In genomic region chr12:53985358-53985899, GRCh38 we compare ENCODE assay signal across 8 cellular contexts. TPM values are rescaled to one million over a fixed set of nuclear protein-coding genes. Genes with fewer than 3 reads are reported as not detected.
A peak's percentile ranks its signal among the peaks of the same experiment; 100 is the strongest.
DNase-seq lines count a peak whose midpoint lies in the region; ATAC-seq, FAIRE-seq and TF ChIP-seq lines count a peak whose summit lies in the region.

No MANE protein-coding gene starts in this region.

- no peaks in the 10 kb centered on the region for H3K36me3 ChIP-seq in RWPE2 (ENCODE audit: low read depth)
- no peaks in the 10 kb centered on the region for H3K36me3 ChIP-seq in hepatocyte (replicated peaks; ENCODE audit: insufficient read depth, low read depth)
- no peaks in the 10 kb centered on the region for H3K36me3 ChIP-seq in small intestine (ENCODE audit: control insufficient read depth in 2 of 2, insufficient read depth in 2 of 2, low read length in 2 of 2)

- H3K4me1 ChIP-seq in RWPE2 (ENCODE audit: insufficient read depth, poor library complexity, severe bottlenecking) (peaks cover 6% of the 10 kb centered on the region), hepatocyte (ENCODE audit: insufficient read depth) (peaks cover 14% of the 10 kb centered on the region), small intestine (ENCODE audit: control insufficient read depth in 2 of 2, insufficient read depth in 1 of 2, low read depth in 1 of 2, low read length in 1 of 2) (peaks cover 3 to 5% of the 10 kb centered on the region in 2 donors)

- H3K9me3 ChIP-seq in RWPE2 (ENCODE audit: severe bottlenecking), result no peaks in the 10 kb centered on the region
- H3K9me3 ChIP-seq in hepatocyte (ENCODE audit: low read depth), result no peaks in the 10 kb centered on the region
- H3K9me3 ChIP-seq in small intestine (ENCODE audit: control insufficient read depth, low read depth), result no peaks in the 10 kb centered on the region

- H3K4me3 ChIP-seq in RWPE2 (ENCODE audit: severe bottlenecking) (peak overlapping the region; percentile 20), hepatocyte (no peak overlapping the region), small intestine (ENCODE audit: low read depth in 1 of 2, low read length in 2 of 2) (peak overlapping the region in 1 of 2 donors; percentile 37)

- DNase-seq in activated CD4-positive, alpha-beta T cell treated with anti-CD3 and anti-CD28 coated beads for 48 hours, result peak; percentile 24
- DNase-seq in activated CD4-positive, alpha-beta T cell treated with anti-CD3 and anti-CD28 coated beads, Interleukin-2, amount 50 U/mL, for 1 hour, result no peak
- DNase-seq in RWPE2 (ENCODE audit: low spot score) (no peak), hepatocyte (ENCODE audit: low spot score) (no peak), small intestine (no peak), amygdala (lab: John Stamatoyannopoulos, UW) (no peak), NCI-H2227 treated with DMSO at 0.1 percent for 48 hours (lab: John Stamatoyannopoulos, UW) (no peak)
- DNase-seq in stimulated activated naive B cell treated with anti-CD40 and anti-IgM and Interleukin-4, amounts not matched to agents 10 μg/mL and 1 μg/mL and 100 μg/mL, for 72 hours, result no peak

- H3K9me2 ChIP-seq in hepatocyte (replicated peaks; ENCODE audit: insufficient read depth), result no peaks in the 10 kb centered on the region

- peak overlapping the region; percentile 81 for H3K4me2 ChIP-seq in hepatocyte

- H3K9me3 Mint-ChIP-seq in stimulated activated naive B cell treated with anti-CD40 and anti-IgM and Interleukin-4, amounts not matched to agents 10 μg/mL and 1 μg/mL and 100 μg/mL, for 72 hours, result peaks cover 0 to 2% of the 10 kb centered on the region in 2 donors

- no peak for FAIRE-seq in small intestine (lab: Jason Lieb, UNC)

- TF ChIP-seq CTCF in RWPE2 (IDR thresholded peaks at IDR 0.05; ENCODE audit: poor library complexity, severe bottlenecking) (no peak), hepatocyte (IDR thresholded peaks at IDR 0.05; ENCODE audit: poor library complexity) (no peak)

- H3K27ac ChIP-seq in RWPE2 (ENCODE audit: poor library complexity, severe bottlenecking) (no peak overlapping the region), hepatocyte (no peak overlapping the region), small intestine (ENCODE audit: low read depth in 1 of 2, low read length in 1 of 2) (no peak overlapping the region)

- H3K27ac Mint-ChIP-seq in stimulated activated naive B cell treated with anti-CD40 and anti-IgM and Interleukin-4, amounts not matched to agents 10 μg/mL and 1 μg/mL and 100 μg/mL, for 72 hours, result peak overlapping the region; percentile 93

- H3K27me3 ChIP-seq in RWPE2 (ENCODE audit: insufficient read depth, poor library complexity, severe bottlenecking) (peaks cover 93% of the 10 kb centered on the region), hepatocyte (peaks cover 94% of the 10 kb centered on the region), small intestine (ENCODE audit: control insufficient read depth in 2 of 2, insufficient read depth in 2 of 2, low read length in 2 of 2) (peaks cover 0 to 71% of the 10 kb centered on the region in 2 donors)

- H3K79me2 ChIP-seq in hepatocyte, result no peaks in the 10 kb centered on the region

- peaks cover 24 to 54% of the 10 kb centered on the region in 2 donors for H3K4me1 Mint-ChIP-seq in stimulated activated naive B cell treated with anti-CD40 and anti-IgM and Interleukin-4, amounts not matched to agents 10 μg/mL and 1 μg/mL and 100 μg/mL, for 72 hours

- no peaks in the 10 kb centered on the region for H4K20me1 ChIP-seq in hepatocyte (ENCODE audit: insufficient read depth, poor library complexity, severe bottlenecking)

- peaks cover 5 to 11% of the 10 kb centered on the region in 2 donors for H3K36me3 Mint-ChIP-seq in stimulated activated naive B cell treated with anti-CD40 and anti-IgM and Interleukin-4, amounts not matched to agents 10 μg/mL and 1 μg/mL and 100 μg/mL, for 72 hours

- H2AFZ ChIP-seq in hepatocyte, result peak overlapping the region; percentile 74

- ATAC-seq in RWPE2 (ENCODE audit: low read depth), result peak; percentile 9; the same call in 2 of the 3 replicates
- no peak for ATAC-seq in stimulated activated naive B cell treated with anti-CD40 and anti-IgM and Interleukin-4, amounts not matched to agents 10 μg/mL and 1 μg/mL and 100 μg/mL, for 72 hours (replicated peaks)

- peak overlapping the region; percentile 53 to 68 for H3K4me3 Mint-ChIP-seq in stimulated activated naive B cell treated with anti-CD40 and anti-IgM and Interleukin-4, amounts not matched to agents 10 μg/mL and 1 μg/mL and 100 μg/mL, for 72 hours

- WGBS in hepatocyte (ENCODE audit: low lambda C conversion rate, missing lambda C conversion rate), result 24% methylated on average over 36 of the region's 36 CpGs
- 6 to 13% (median 9%) methylated on average over 36 of the region's 36 CpGs for WGBS in small intestine, 3 donors

- peaks cover 83 to 95% of the 10 kb centered on the region in 2 donors for H3K27me3 Mint-ChIP-seq in stimulated activated naive B cell treated with anti-CD40 and anti-IgM and Interleukin-4, amounts not matched to agents 10 μg/mL and 1 μg/mL and 100 μg/mL, for 72 hours

RNA-seq across cellular contexts. Expression of gene HOXC10, which starts 0.5 kb away (rescaled TPM):
- total RNA-seq in hepatocyte, result 0.23 and 0.60 TPM in 2 replicates
- polyA plus RNA-seq in hepatocyte (1.6 and 1.7 TPM in 2 replicates), small intestine (not detected)

RNA-seq across cellular contexts. Expression of gene HOTAIR, which starts 10.7 kb away (rescaled TPM):
- total RNA-seq in hepatocyte, result 0.32 and 0.90 TPM in 2 replicates
- polyA plus RNA-seq in hepatocyte (0.82 TPM in 1 of 2 replicates, not detected in the other), small intestine (not detected)

RNA-seq across cellular contexts. Expression of gene HOXC11, which starts 12.5 kb away (rescaled TPM):
- 0.63 and 1.5 TPM in 2 replicates for total RNA-seq in hepatocyte
- polyA plus RNA-seq in hepatocyte (1.3 and 1.4 TPM in 2 replicates), small intestine (under 1 TPM; 0.03 to 0.81 (median 0.45) TPM)

RNA-seq across cellular contexts. Expression of gene HOXC9, which starts 14.5 kb away (rescaled TPM):
- total RNA-seq in hepatocyte, result 0.10 and 0.60 TPM in 2 replicates
- polyA plus RNA-seq in hepatocyte (2.7 and 4.1 TPM in 2 replicates), small intestine (not detected)

RNA-seq across cellular contexts. Expression of gene HOXC8, which starts 23.4 kb away (rescaled TPM):
- 1.6 and 2.0 TPM in 2 replicates for total RNA-seq in hepatocyte
- polyA plus RNA-seq in hepatocyte, result 6.4 and 8.5 TPM in 2 replicates
- under 1 TPM in 1 of 3 donors, not detected in 2; 0.03 TPM for polyA plus RNA-seq in small intestine
